Comparison of ENCODE assay signal across 6 cellular contexts in the genomic region with DNA sequence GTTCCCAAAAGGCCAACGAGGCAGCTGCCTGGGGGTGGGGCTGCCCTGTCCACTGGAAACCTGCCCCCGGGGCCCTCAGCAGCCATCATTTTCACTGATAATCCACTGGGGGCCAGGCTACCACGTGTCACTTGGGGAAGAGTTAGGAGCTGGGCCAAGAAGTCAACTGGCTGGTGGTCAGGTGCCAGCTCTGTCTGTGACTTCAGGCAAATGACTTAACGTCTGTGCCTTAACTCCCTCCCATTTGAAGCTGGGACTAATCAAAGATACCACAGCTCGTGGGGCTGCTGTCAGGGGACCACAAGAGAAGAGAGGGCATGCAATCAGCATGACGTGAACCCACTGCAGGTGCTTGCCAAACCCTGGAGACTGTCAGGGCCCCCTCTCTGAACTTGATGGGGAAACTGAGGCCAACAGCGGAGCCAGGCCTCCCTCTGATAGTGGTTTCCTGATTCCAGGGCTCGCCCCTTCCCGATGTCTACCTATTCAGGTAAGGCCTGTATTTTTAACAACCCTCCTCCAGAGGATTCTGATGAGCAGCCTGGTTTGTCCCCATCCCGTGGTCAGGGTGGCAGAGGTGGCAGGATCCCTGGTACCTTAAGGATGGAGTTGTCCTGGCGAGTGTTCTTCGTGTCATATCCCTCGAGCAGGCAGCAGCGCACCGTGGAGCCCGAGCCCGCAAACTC. TPM values are rescaled to one million over a fixed set of nuclear protein-coding genes. Genes with fewer than 3 reads are reported as not detected.
A peak's percentile ranks its signal among the peaks of the same experiment; 100 is the strongest.
DNase-seq lines count a peak whose midpoint lies in the region; ATAC-seq, FAIRE-seq and TF ChIP-seq lines count a peak whose summit lies in the region.

No MANE protein-coding gene starts in this region.

- peaks cover 67% of the 10 kb centered on the region for H3K36me3 Mint-ChIP-seq in activated CD4-positive, alpha-beta T cell treated with anti-CD3 and anti-CD28 coated beads, Interleukin-2, amount 10 ng/mL, durations not matched to agents 7 days and 5 days (ENCODE audit: low read depth)

- WGBS in heart right ventricle, 2 donors: 52 to 66% methylated on average over 17 of the region's 17 CpGs

- H3K4me3 ChIP-seq in heart right ventricle: peak overlapping the region in 4 of 10 donors; percentile 2 to 17 (median 9)

- H3K27ac Mint-ChIP-seq in activated CD4-positive, alpha-beta T cell treated with anti-CD3 and anti-CD28 coated beads, Interleukin-2, amount 10 ng/mL, durations not matched to agents 7 days and 5 days: peak overlapping the region; percentile 57

- POLR2A ChIA-PET in activated CD4-positive, alpha-beta T cell treated with anti-CD3 and anti-CD28 coated beads, Interleukin-2, amount 10 ng/mL, durations not matched to agents 7 days and 5 days (lab: Charles Lee): no interaction called here

- TF ChIP-seq CTCF in heart right ventricle (IDR thresholded peaks at IDR 0.05): no peak

- CTCF ChIA-PET in activated CD4-positive, alpha-beta T cell treated with anti-CD3 and anti-CD28 coated beads, Interleukin-2, amount 10 ng/mL, durations not matched to agents 7 days and 5 days (lab: Charles Lee): interaction anchor here (0.8 to 1.7 kb wide), 3 partner anchors 24 to 89 kb away, joined by 3 to 7 read pairs (median 6); no protein-coding TSS in a partner anchor

- FAIRE-seq in RCC 7860 (lab: Jason Lieb, UNC): no peak

- peaks cover 4 to 92% (median 51%) of the 10 kb centered on the region in 9 donors for H3K4me1 ChIP-seq in heart right ventricle

- no peaks in the 10 kb centered on the region for H3K27me3 Mint-ChIP-seq in activated CD4-positive, alpha-beta T cell treated with anti-CD3 and anti-CD28 coated beads, Interleukin-2, amount 10 ng/mL, durations not matched to agents 7 days and 5 days

- peak in 7 of 8 donors; percentile 17 to 70 (median 57) for ATAC-seq in heart right ventricle

- intact Hi-C loops in heart right ventricle (cut with DNase I): loop anchor here in 4 of 10 donors (5.0 to 10.0 kb wide), 2 partner anchors 32 to 165 kb away; partner anchors contain the start of gene EEIG1 (in 2 of the 4)

- peaks cover 0 to 19% (median 2%) of the 10 kb centered on the region in 9 donors for H3K36me3 ChIP-seq in heart right ventricle

- no peaks in the 10 kb centered on the region for H3K9me3 Mint-ChIP-seq in activated CD4-positive, alpha-beta T cell treated with anti-CD3 and anti-CD28 coated beads, Interleukin-2, amount 10 ng/mL, durations not matched to agents 7 days and 5 days

- peaks cover 72% of the 10 kb centered on the region for H3K4me1 Mint-ChIP-seq in activated CD4-positive, alpha-beta T cell treated with anti-CD3 and anti-CD28 coated beads, Interleukin-2, amount 10 ng/mL, durations not matched to agents 7 days and 5 days

- DNase-seq in activated CD4-positive, alpha-beta T cell treated with anti-CD3 and anti-CD28 coated beads, Interleukin-2, amount 10 ng/mL, durations not matched to agents 7 days and 5 days: no peak
- no peak for DNase-seq in activated CD4-positive, alpha-beta T cell treated with anti-CD3 and anti-CD28 coated beads, Interleukin-2, amount 50 U/mL, for 4 hours
- peak; percentile 47 to 65 for DNase-seq in heart right ventricle
- DNase-seq in substantia nigra (lab: John Stamatoyannopoulos, UW): peak in 40 of 49 donors; percentile 35 to 85 (median 61)
- DNase-seq in RCC 7860 (ENCODE audit: low spot score): no peak
- no peak for DNase-seq in SIG-M5 (lab: John Stamatoyannopoulos, UW)

- H3K4me3 Mint-ChIP-seq in activated CD4-positive, alpha-beta T cell treated with anti-CD3 and anti-CD28 coated beads, Interleukin-2, amount 10 ng/mL, durations not matched to agents 7 days and 5 days: no peak overlapping the region

- no peaks in the 10 kb centered on the region for H3K27me3 ChIP-seq in heart right ventricle

- H3K27ac ChIP-seq in heart right ventricle: peak overlapping the region in 9 of 10 donors; percentile 39 to 85 (median 76)
- H3K27ac ChIP-seq in substantia nigra (ENCODE audit: low read depth, low read length, poor library complexity, severe bottlenecking): peak overlapping the region; percentile 99

- no peaks in the 10 kb centered on the region for H3K9me3 ChIP-seq in heart right ventricle

RNA-seq across cellular contexts. Expression of gene DPM2, which starts 12.3 kb away (rescaled TPM):
- 10 to 100 TPM; 79.9 to 80.4 TPM for total RNA-seq in activated CD4-positive, alpha-beta T cell treated with anti-CD3 and anti-CD28 coated beads, Interleukin-2, amount 10 ng/mL, durations not matched to agents 7 days and 5 days
- 10 to 100 TPM in 8 of 10 donors, 1 to 10 TPM in 2; 7.2 to 15.4 (median 12.3) TPM for total RNA-seq in heart right ventricle
- polyA plus RNA-seq in heart right ventricle: 10 to 100 TPM; 16.7 to 31.1 TPM

RNA-seq across cellular contexts. Expression of gene PIP5KL1, which starts 19.4 kb away (rescaled TPM):
- total RNA-seq in activated CD4-positive, alpha-beta T cell treated with anti-CD3 and anti-CD28 coated beads, Interleukin-2, amount 10 ng/mL, durations not matched to agents 7 days and 5 days: 1 to 10 TPM; 2.5 to 4.1 TPM
- total RNA-seq in heart right ventricle: under 1 TPM in 7 of 10 donors, not detected in 3; 0.25 to 0.59 (median 0.47) TPM
- polyA plus RNA-seq in heart right ventricle: under 1 TPM in 1 of 2 donors, not detected in 1; 0.28 TPM

RNA-seq across cellular contexts. Expression of gene EEIG1, which starts 30.8 kb away (rescaled TPM):
- total RNA-seq in activated CD4-positive, alpha-beta T cell treated with anti-CD3 and anti-CD28 coated beads, Interleukin-2, amount 10 ng/mL, durations not matched to agents 7 days and 5 days: 100 to 1,000 TPM; 412 to 477 TPM
- total RNA-seq in heart right ventricle: 10 to 100 TPM; 11.1 to 33.5 (median 25.1) TPM
- 10 to 100 TPM in 1 of 2 donors, 1 to 10 TPM in 1; 6.7 to 13.0 TPM for polyA plus RNA-seq in heart right ventricle

RNA-seq across cellular contexts. Expression of gene ST6GALNAC4, which starts 33.1 kb away (rescaled TPM):
- total RNA-seq in activated CD4-positive, alpha-beta T cell treated with anti-CD3 and anti-CD28 coated beads, Interleukin-2, amount 10 ng/mL, durations not matched to agents 7 days and 5 days: 10 to 100 TPM; 16.8 to 22.4 TPM
- 10 to 100 TPM; 23.2 to 52.9 (median 33.9) TPM for total RNA-seq in heart right ventricle
- polyA plus RNA-seq in heart right ventricle: 10 to 100 TPM; 10.8 to 48.6 TPM

RNA-seq across cellular contexts. Expression of gene ST6GALNAC6, which starts 50.6 kb away (rescaled TPM):
- total RNA-seq in activated CD4-positive, alpha-beta T cell treated with anti-CD3 and anti-CD28 coated beads, Interleukin-2, amount 10 ng/mL, durations not matched to agents 7 days and 5 days: 100 to 1,000 TPM; 100 to 122 TPM
- 10 to 100 TPM; 32.8 to 52.0 (median 44.7) TPM for total RNA-seq in heart right ventricle
- 10 to 100 TPM; 33.0 to 40.5 TPM for polyA plus RNA-seq in heart right ventricle

Comparison
In these comparisons a context has a peak if more than half of its experiments do, and no peak if none do; other contexts are left out.
1. DNase-seq: peak in heart right ventricle (2 of 2) and substantia nigra (40 of 49); none in activated CD4-positive, alpha-beta T cell treated with anti-CD3 and anti-CD28 coated beads, Interleukin-2, amount 10 ng/mL, durations not matched to agents 7 days and 5 days (single experiment), activated CD4-positive, alpha-beta T cell treated with anti-CD3 and anti-CD28 coated beads, Interleukin-2, amount 50 U/mL, for 4 hours (0 of 2), RCC 7860 (single experiment) and SIG-M5 (single experiment).
2. RNA of gene DPM2, which starts 12.3 kb away (total RNA-seq): 79.9 to 80.4 TPM in activated CD4-positive, alpha-beta T cell treated with anti-CD3 and anti-CD28 coated beads, Interleukin-2, amount 10 ng/mL, durations not matched to agents 7 days and 5 days; 7.2 to 15.4 TPM in heart right ventricle; every median in the first group is over 4 times any median in the second.
3. RNA of gene EEIG1, which starts 30.8 kb away (total RNA-seq): 412 to 477 TPM in activated CD4-positive, alpha-beta T cell treated with anti-CD3 and anti-CD28 coated beads, Interleukin-2, amount 10 ng/mL, durations not matched to agents 7 days and 5 days; 11.1 to 33.5 TPM in heart right ventricle; every median in the first group is over 10 times any median in the second.